ENCODE assay signal across 8 cellular contexts in genomic region chr10:110210663-110211454, GRCh38. TPM values are rescaled to one million over a fixed set of nuclear protein-coding genes. Genes with fewer than 3 reads are reported as not detected.
DNase-seq lines count a peak whose midpoint lies in the region; ATAC-seq and TF ChIP-seq lines count a peak whose summit lies in the region.

No MANE protein-coding gene starts in this region.

- no peaks in the 10 kb centered on the region for H3K9me3 ChIP-seq in suprapubic skin

- peaks cover 30% of the 10 kb centered on the region for H3K4me1 ChIP-seq in suprapubic skin

- peak overlapping the region; percentile 67 for H3K4me3 ChIP-seq in suprapubic skin

- H3K36me3 Mint-ChIP-seq in activated naive CD8-positive, alpha-beta T cell treated with anti-CD3 and anti-CD28 coated beads for 36 hours, result peaks cover 3% of the 10 kb centered on the region
- no peaks in the 10 kb centered on the region for H3K36me3 Mint-ChIP-seq in glutamatergic neuron (ENCODE audit: unreplicated experiment)

- peak overlapping the region; percentile 90 for H3K27ac ChIP-seq in suprapubic skin

- 0% methylated on average over 34 of the region's 60 CpGs for WGBS in suprapubic skin

- no peak for TF ChIP-seq EP300 in suprapubic skin (IDR thresholded peaks at IDR 0.05)

- ATAC-seq in HG02759 (IDR thresholded peaks at IDR 0.05; ENCODE audit: unreplicated experiment), result peak; percentile 69

- peak overlapping the region; percentile 95 for H3K27ac Mint-ChIP-seq in activated naive CD8-positive, alpha-beta T cell treated with anti-CD3 and anti-CD28 coated beads for 36 hours
- peak overlapping the region; percentile 78 for H3K27ac Mint-ChIP-seq in glutamatergic neuron (ENCODE audit: unreplicated experiment)

- peak overlapping the region; percentile 91 for H3K4me3 Mint-ChIP-seq in activated naive CD8-positive, alpha-beta T cell treated with anti-CD3 and anti-CD28 coated beads for 36 hours
- peak overlapping the region; percentile 92 for H3K4me3 Mint-ChIP-seq in glutamatergic neuron (ENCODE audit: unreplicated experiment)

- H3K36me3 ChIP-seq in suprapubic skin, result no peaks in the 10 kb centered on the region

- H3K9me3 Mint-ChIP-seq in activated naive CD8-positive, alpha-beta T cell treated with anti-CD3 and anti-CD28 coated beads for 36 hours, result no peaks in the 10 kb centered on the region
- peaks cover 23% of the 10 kb centered on the region for H3K9me3 Mint-ChIP-seq in glutamatergic neuron (ENCODE audit: unreplicated experiment)

- POLR2A ChIA-PET in GM10248 (lab: Yijun Ruan, JAX), result interaction anchor here (0.7 to 1.7 kb wide), 5 partner anchors 11 to 287 kb away, joined by 3 to 6 read pairs (median 5); partner anchors contain the start of genes SMNDC1 and XPNPEP1

- H3K27me3 ChIP-seq in suprapubic skin, result no peaks in the 10 kb centered on the region

- TF ChIP-seq CTCF in GM10248 (IDR thresholded peaks at IDR 0.05; ENCODE audit: control extremely low read depth, extremely low read depth, low read depth, missing control alignments) (no peak), glutamatergic neuron (IDR thresholded peaks at IDR 0.05; ENCODE audit: partially characterized antibody, unreplicated experiment) (no peak), suprapubic skin (IDR thresholded peaks at IDR 0.05) (no peak)

- CTCF ChIA-PET in GM10248 (lab: Yijun Ruan, JAX), result interaction anchor here (1.0 to 9.0 kb wide), 8 partner anchors 9 to 75 kb away, joined by 3 to 82 read pairs (median 5); no protein-coding TSS in a partner anchor

- peak in 1 of 2 donors; percentile 83 for TF ChIP-seq POLR2A in suprapubic skin (IDR thresholded peaks at IDR 0.05)

- H3K4me1 Mint-ChIP-seq in activated naive CD8-positive, alpha-beta T cell treated with anti-CD3 and anti-CD28 coated beads for 36 hours, result peaks cover 50% of the 10 kb centered on the region
- peaks cover 21% of the 10 kb centered on the region for H3K4me1 Mint-ChIP-seq in glutamatergic neuron (ENCODE audit: low read depth, unreplicated experiment)

- peaks cover 24% of the 10 kb centered on the region for H3K27me3 Mint-ChIP-seq in activated naive CD8-positive, alpha-beta T cell treated with anti-CD3 and anti-CD28 coated beads for 36 hours
- peaks cover 26% of the 10 kb centered on the region for H3K27me3 Mint-ChIP-seq in glutamatergic neuron (ENCODE audit: unreplicated experiment)

- DNase-seq in GM10248 (ENCODE audit: extremely low spot score) (peak; percentile 96), NCI-H128 (lab: John Stamatoyannopoulos, UW; ENCODE audit: unreplicated experiment) (peak; percentile 76), SKM-1 treated with dmso at 0.1 percent for 144 hours (lab: John Stamatoyannopoulos, UW; ENCODE audit: unreplicated experiment) (peak; percentile 97), glutamatergic neuron (peak; percentile 96), occipital lobe (lab: John Stamatoyannopoulos, UW) (peak; percentile 99), suprapubic skin (ENCODE audit: low spot score in 2 of 2) (peak; percentile 98)
- DNase-seq in activated naive CD8-positive, alpha-beta T cell treated with anti-CD3 and anti-CD28 coated beads for 36 hours, result peak; percentile 92

RNA-seq across cellular contexts. Expression of gene MXI1, which starts 3.5 kb away (rescaled TPM):
- total RNA-seq in activated naive CD8-positive, alpha-beta T cell treated with anti-CD3 and anti-CD28 coated beads for 36 hours, result 10 to 100 TPM; 24.4 to 26.7 TPM
- 48.1 TPM for total RNA-seq in glutamatergic neuron (ENCODE audit: unreplicated experiment)
- 68.2 TPM for total RNA-seq in occipital lobe
- total RNA-seq in suprapubic skin, result 10 to 100 TPM; 64.3 to 77.9 (median 70.9) TPM

Comparison
In these comparisons a context has a peak if more than half of its experiments do, and no peak if none do; other contexts are left out.
1. Peak in every context shown above with its lines: DNase-seq, ATAC-seq, H3K4me3 ChIP-seq and H3K27ac ChIP-seq.